In genomic region chr10:54797636-54798395, GRCh38 we compare ENCODE assay signal across 1 cellular context.
TF ChIP-seq lines count a peak whose summit lies in the region.

No MANE protein-coding gene starts in this region.

TF ChIP-seq in SK-N-SH, 30 proteins besides CTCF, POLR2A, EP300 and RAD21:
- TF ChIP-seq RCOR1 (IDR thresholded peaks at IDR 0.05; ENCODE audit: low read length), result no peak
- peak; percentile 16; the same call in 1 of the 2 replicates for TF ChIP-seq FOSL2 (IDR thresholded peaks at IDR 0.05; ENCODE audit: borderline replicate concordance, low read depth)
- TF ChIP-seq PBX3 (IDR thresholded peaks at IDR 0.05), result peak; percentile 48; the same call in 1 of the 2 replicates
TF ChIP-seq in SK-N-SH: peak in this region for 2.
